In the genomic region with DNA sequence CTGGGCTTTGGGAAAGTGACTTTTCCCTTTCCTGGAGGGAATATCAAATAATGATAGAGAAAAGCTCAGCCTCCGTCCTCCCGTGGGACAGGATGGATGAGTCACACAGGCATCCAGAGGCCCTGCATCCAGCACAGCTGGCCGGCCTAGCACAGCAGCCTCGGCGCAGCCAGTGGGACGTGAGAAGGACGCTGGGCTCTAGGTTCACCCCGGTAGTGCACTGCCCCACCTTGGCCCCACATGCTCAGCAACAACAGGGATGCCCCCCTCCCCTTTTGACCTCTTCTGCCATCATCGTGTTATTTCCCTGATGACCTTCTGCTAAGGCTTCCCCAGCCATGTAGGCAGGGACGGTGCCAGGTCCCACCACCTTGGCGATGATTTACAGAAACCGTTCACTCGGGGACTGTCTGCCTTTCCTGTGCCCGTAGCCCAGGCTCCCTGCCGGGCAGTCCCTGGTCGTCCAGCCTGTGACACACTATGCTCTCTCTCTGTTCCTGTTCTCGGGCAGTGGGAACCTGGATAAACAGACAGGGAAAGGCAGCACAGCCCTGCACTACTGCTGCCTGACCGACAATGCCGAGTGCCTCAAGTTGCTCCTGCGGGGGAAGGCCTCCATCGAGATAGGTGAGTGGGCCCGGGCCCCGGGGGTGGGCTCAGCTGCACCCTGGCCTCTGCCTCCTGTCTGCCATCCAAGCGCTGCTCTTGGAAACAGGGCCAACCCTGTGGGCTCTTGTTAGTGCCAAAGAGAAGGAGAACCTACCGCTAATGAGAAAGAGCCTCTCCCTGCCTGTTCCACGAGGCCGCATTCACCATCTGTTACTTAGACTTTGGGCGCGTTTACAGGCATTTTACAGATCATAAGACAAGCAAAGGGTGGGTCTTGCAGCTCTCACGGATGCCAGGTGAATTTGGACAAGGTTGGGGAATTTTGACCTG, we compare ENCODE assay signal across 10 cellular contexts. TPM values are rescaled to one million over a fixed set of nuclear protein-coding genes. Genes with fewer than 3 reads are reported as not detected.
DNase-seq lines count a peak whose midpoint lies in the region; ATAC-seq and TF ChIP-seq lines count a peak whose summit lies in the region.
"Had no signal": no experiment of that assay in that cellular context is flagged by ENCODE, and none has a peak within 500 bp of the region (broad histone marks: within the 10 kb centered on the region; RNA-seq: fewer than 3 reads in every experiment).

No MANE protein-coding gene starts in this region.

- no peaks in the 10 kb centered on the region for H3K27me3 ChIP-seq in esophagus squamous epithelium

- H3K4me1 ChIP-seq in esophagus squamous epithelium, result peaks cover 7 to 45% (median 32%) of the 10 kb centered on the region in 3 donors

- no peaks in the 10 kb centered on the region for H3K9me3 ChIP-seq in esophagus squamous epithelium

- intact Hi-C loops in esophagus squamous epithelium (cut with DNase I) (no loop called here), natural killer cell (cut with micrococcal nuclease) (no loop called here)

- no peak for TF ChIP-seq CTCF in esophagus squamous epithelium (IDR thresholded peaks at IDR 0.05)
- TF ChIP-seq CTCF in osteocyte (IDR thresholded peaks at IDR 0.05), result no peak
- TF ChIP-seq CTCF in natural killer cell (IDR thresholded peaks at IDR 0.05), result no peak

- H3K27me3 Mint-ChIP-seq in osteocyte (ENCODE audit: unreplicated experiment) (no peaks in the 10 kb centered on the region), natural killer cell (ENCODE audit: low read depth in 2 of 2) (peaks cover 0 to 3% of the 10 kb centered on the region in 2 donors)
- peaks cover 32% of the 10 kb centered on the region for H3K27me3 Mint-ChIP-seq in stimulated activated memory B cell treated with anti-CD40 and anti-IgM and Interleukin-4, amounts not matched to agents 10 μg/mL and 1 μg/mL and 100 μg/mL, for 72 hours

- no peak overlapping the region for H3K4me3 Mint-ChIP-seq in osteocyte (ENCODE audit: unreplicated experiment)
- H3K4me3 Mint-ChIP-seq in natural killer cell, result no peak overlapping the region
- no peak overlapping the region for H3K4me3 Mint-ChIP-seq in stimulated activated memory B cell treated with anti-CD40 and anti-IgM and Interleukin-4, amounts not matched to agents 10 μg/mL and 1 μg/mL and 100 μg/mL, for 72 hours

- H3K4me3 ChIP-seq in esophagus squamous epithelium, result no peak overlapping the region

- H3K27ac ChIP-seq in esophagus squamous epithelium, result peak overlapping the region; percentile 42 to 82 (median 67)

- peaks cover 47% of the 10 kb centered on the region for H3K36me3 Mint-ChIP-seq in osteocyte (ENCODE audit: unreplicated experiment)
- no peaks in the 10 kb centered on the region for H3K36me3 Mint-ChIP-seq in natural killer cell
- H3K36me3 Mint-ChIP-seq in stimulated activated memory B cell treated with anti-CD40 and anti-IgM and Interleukin-4, amounts not matched to agents 10 μg/mL and 1 μg/mL and 100 μg/mL, for 72 hours, result no peaks in the 10 kb centered on the region

- DNase-seq in DMS 273 (lab: John Stamatoyannopoulos, UW; ENCODE audit: unreplicated experiment), result peak; percentile 79
- DNase-seq in RKO (ENCODE audit: low spot score), result peak; percentile 43
- no peak for DNase-seq in esophagus squamous epithelium (lab: John Stamatoyannopoulos, UW)
- DNase-seq in osteocyte (ENCODE audit: extremely low spot score, unreplicated experiment), result peak; percentile 88
- no peak for DNase-seq in natural killer cell
- DNase-seq in SHP77 treated with DMSO at 0.1 percent for 48 hours (lab: John Stamatoyannopoulos, UW), result no peak
- DNase-seq in NCI-H345 (lab: John Stamatoyannopoulos, UW), result no peak
- DNase-seq: stimulated activated CD4-positive, alpha-beta T cell treated with anti-CD3 and anti-CD28 coated beads, Interleukin-4, amount 100 ng/mL, for 1 hour; T-helper 9 cell had no signal

- H3K4me1 Mint-ChIP-seq in osteocyte (ENCODE audit: unreplicated experiment) (peaks cover 41% of the 10 kb centered on the region), natural killer cell (no peaks in the 10 kb centered on the region)
- peaks cover 13% of the 10 kb centered on the region for H3K4me1 Mint-ChIP-seq in stimulated activated memory B cell treated with anti-CD40 and anti-IgM and Interleukin-4, amounts not matched to agents 10 μg/mL and 1 μg/mL and 100 μg/mL, for 72 hours

- H3K27ac Mint-ChIP-seq in osteocyte (ENCODE audit: unreplicated experiment), result peak overlapping the region; percentile 86
- H3K27ac Mint-ChIP-seq in natural killer cell, result no peak overlapping the region
- H3K27ac Mint-ChIP-seq in stimulated activated memory B cell treated with anti-CD40 and anti-IgM and Interleukin-4, amounts not matched to agents 10 μg/mL and 1 μg/mL and 100 μg/mL, for 72 hours, result no peak overlapping the region

- H3K36me3 ChIP-seq in esophagus squamous epithelium, result peaks cover 0 to 73% (median 0%) of the 10 kb centered on the region in 3 donors

- no peak for TF ChIP-seq POLR2A in esophagus squamous epithelium (IDR thresholded peaks at IDR 0.05)

- H3K9me3 Mint-ChIP-seq in osteocyte (ENCODE audit: unreplicated experiment) (no peaks in the 10 kb centered on the region), natural killer cell (no peaks in the 10 kb centered on the region)
- no peaks in the 10 kb centered on the region for H3K9me3 Mint-ChIP-seq in stimulated activated memory B cell treated with anti-CD40 and anti-IgM and Interleukin-4, amounts not matched to agents 10 μg/mL and 1 μg/mL and 100 μg/mL, for 72 hours

- 69 to 87% methylated on average over 14 to 20 of the region's 30 CpGs for WGBS in esophagus squamous epithelium, 2 donors

- ATAC-seq in natural killer cell, result no peak
- ATAC-seq in stimulated activated memory B cell treated with anti-CD40 and anti-IgM and Interleukin-4, amounts not matched to agents 10 μg/mL and 1 μg/mL and 100 μg/mL, for 72 hours, result no peak

RNA-seq across cellular contexts. Expression of gene ITGB1BP1, which starts 44.6 kb away (rescaled TPM):
- total RNA-seq in esophagus squamous epithelium (10 to 100 TPM; 14.3 to 39.1 (median 32.6) TPM), osteocyte (91.8 and 98.0 TPM in 2 replicates), natural killer cell (100 to 1,000 TPM in 1 of 3 donors, 10 to 100 TPM in 2; 66.9 to 114 (median 91.7) TPM)

RNA-seq across cellular contexts. Expression of gene CPSF3, which starts 44.8 kb away (rescaled TPM):
- 10 to 100 TPM; 20.4 to 27.9 (median 24.0) TPM for total RNA-seq in esophagus squamous epithelium
- total RNA-seq in osteocyte, result 27.7 and 28.8 TPM in 2 replicates
- 10 to 100 TPM; 28.4 to 30.7 (median 28.7) TPM for total RNA-seq in natural killer cell

Comparison
In these comparisons a context has a peak if more than half of its experiments do, and no peak if none do; other contexts are left out.
1. DNase-seq: peak in DMS 273 (single experiment), RKO (single experiment) and osteocyte (single experiment); none in esophagus squamous epithelium (single experiment), natural killer cell (single experiment), SHP77 treated with DMSO at 0.1 percent for 48 hours (single experiment) and NCI-H345 (single experiment).